Comparison of ENCODE assay signal across 9 cellular contexts in genomic region chr2:65367517-65367916, GRCh38.
DNase-seq lines count a peak whose midpoint lies in the region; ATAC-seq and TF ChIP-seq lines count a peak whose summit lies in the region.
"Had no signal": no experiment of that assay in that cellular context is flagged by ENCODE, and none has a peak within 500 bp of the region (broad histone marks: within the 10 kb centered on the region; RNA-seq: fewer than 3 reads in every experiment).

No MANE protein-coding gene starts in this region.

- peak; percentile 77 for DNase-seq in NCI-H460 (ENCODE audit: extremely low read depth, low read depth)
- no peak for DNase-seq in dorsolateral prefrontal cortex
- DNase-seq in osteocyte (ENCODE audit: extremely low spot score, unreplicated experiment) = no peak
- no peak for DNase-seq in NCI-H1092 (lab: John Stamatoyannopoulos, UW)

- intact Hi-C loops in dorsolateral prefrontal cortex (cut with DNase I) = no loop called here

- no peaks in the 10 kb centered on the region for H3K27me3 Mint-ChIP-seq in osteocyte (ENCODE audit: unreplicated experiment)

- H3K27me3 ChIP-seq in DOHH2 (ENCODE audit: control insufficient read depth, low read length) (no peaks in the 10 kb centered on the region), dorsolateral prefrontal cortex (no peaks in the 10 kb centered on the region)

- H3K4me1 Mint-ChIP-seq in osteocyte (ENCODE audit: unreplicated experiment) = peaks cover 81% of the 10 kb centered on the region

- no peaks in the 10 kb centered on the region for H3K9me3 Mint-ChIP-seq in osteocyte (ENCODE audit: unreplicated experiment)
- H3K9me3 Mint-ChIP-seq: stimulated activated naive CD8-positive, alpha-beta T cell treated with anti-CD3 and anti-CD28 coated beads, Interleukin-15, Interleukin-2, amounts not matched to agents 100 ng/mL and 50 ng/mL, for 24 hours had no signal

- H3K79me2 ChIP-seq in DOHH2 (ENCODE audit: control insufficient read depth, low read length) = peaks cover 76% of the 10 kb centered on the region

- H3K9me2 ChIP-seq in DOHH2 (replicated peaks; ENCODE audit: control insufficient read depth, low read length) = no peaks in the 10 kb centered on the region

- no peaks in the 10 kb centered on the region for H3K36me3 ChIP-seq in DOHH2 (ENCODE audit: control insufficient read depth, low read length)

- no peaks in the 10 kb centered on the region for H4K20me1 ChIP-seq in DOHH2 (ENCODE audit: control insufficient read depth, insufficient read depth, low read depth, low read length)

- ATAC-seq in GM21723 (IDR thresholded peaks at IDR 0.05; ENCODE audit: unreplicated experiment) (no peak), HG03457 (IDR thresholded peaks at IDR 0.05; ENCODE audit: unreplicated experiment) (no peak), HG02763 (IDR thresholded peaks at IDR 0.05; ENCODE audit: unreplicated experiment) (no peak)

- no peaks in the 10 kb centered on the region for H3K9me3 ChIP-seq in DOHH2 (ENCODE audit: control insufficient read depth, insufficient read depth, low read length)

- H3K27ac Mint-ChIP-seq in osteocyte (ENCODE audit: unreplicated experiment) = peak overlapping the region; percentile 95
- H3K27ac Mint-ChIP-seq: stimulated activated naive CD8-positive, alpha-beta T cell treated with anti-CD3 and anti-CD28 coated beads, Interleukin-15, Interleukin-2, amounts not matched to agents 100 ng/mL and 50 ng/mL, for 24 hours had no signal

- no peak for TF ChIP-seq CTCF in DOHH2 (IDR thresholded peaks at IDR 0.05; ENCODE audit: low read depth, low read length, poor library complexity, severe bottlenecking)
- TF ChIP-seq CTCF in dorsolateral prefrontal cortex (IDR thresholded peaks at IDR 0.05 in 54 of 56, conservative IDR thresholded peaks at IDR 0.05 in 2 of 56; ENCODE audit: low read depth in 1 of 56, partially characterized antibody in 56 of 56) = no peak
- TF ChIP-seq CTCF in osteocyte (IDR thresholded peaks at IDR 0.05) = no peak

- H3K4me3 Mint-ChIP-seq in osteocyte (ENCODE audit: unreplicated experiment) = no peak overlapping the region
- H3K4me3 Mint-ChIP-seq: stimulated activated naive CD8-positive, alpha-beta T cell treated with anti-CD3 and anti-CD28 coated beads, Interleukin-15, Interleukin-2, amounts not matched to agents 100 ng/mL and 50 ng/mL, for 24 hours had no signal

- H3K4me2 ChIP-seq in DOHH2 (ENCODE audit: low read length) = peak overlapping the region; percentile 87

- H3K4me3 ChIP-seq in DOHH2 (ENCODE audit: low read length) (peak overlapping the region; percentile 23), dorsolateral prefrontal cortex (no peak overlapping the region)

- H3K36me3 Mint-ChIP-seq in osteocyte (ENCODE audit: unreplicated experiment) = no peaks in the 10 kb centered on the region

- peak overlapping the region; percentile 31 for H3K27ac ChIP-seq in DOHH2 (ENCODE audit: low read depth, low read length)
- H3K27ac ChIP-seq in dorsolateral prefrontal cortex = peak overlapping the region in 42 of 59 donors; percentile 0 to 84 (median 50)

- peaks cover 99% of the 10 kb centered on the region for H3K4me1 ChIP-seq in DOHH2 (ENCODE audit: control insufficient read depth, low read length)

- H3F3A ChIP-seq in DOHH2 (ENCODE audit: control insufficient read depth, insufficient read depth) = peaks cover 36% of the 10 kb centered on the region
